ENCODE assay signal across 30 cellular contexts in genomic region chr15:27258287-27258686, GRCh38.
"Had no signal": no experiment of that assay in that cellular context is flagged by ENCODE, and none has a peak within 500 bp of the region (broad histone marks: within the 10 kb centered on the region; RNA-seq: fewer than 3 reads in every experiment).

No MANE protein-coding gene starts in this region.

- H3K27ac ChIP-seq: adrenal gland, body of pancreas, colonic mucosa, dorsolateral prefrontal cortex, left lung, ovary, right lobe of liver, tibial nerve, VCaP had no signal

- H3K4me3 ChIP-seq: adrenal gland, body of pancreas, colonic mucosa, dorsolateral prefrontal cortex, left lung, lung, mucosa of descending colon, ovary, right lobe of liver, tibial nerve had no signal

- DNase-seq: activated CD4-positive, alpha-beta T cell treated with anti-CD3 and anti-CD28 coated beads for 48 hours; activated CD4-positive, alpha-beta T cell treated with anti-CD3 and anti-CD28 coated beads, Interleukin-2, amount 50 U/mL, for 48 hours; activated CD8-positive, alpha-beta memory T cell treated with anti-CD3 and anti-CD28 coated beads for 24 hours; activated effector memory CD4-positive, alpha-beta T cell treated with anti-CD3 and anti-CD28 coated beads, Interleukin-2, amount 50 U/mL, for 16 hours; activated naive CD4-positive, alpha-beta T cell treated with anti-CD3 and anti-CD28 coated beads for 36 hours; activated naive CD8-positive, alpha-beta T cell treated with anti-CD3 and anti-CD28 coated beads for 36 hours; adrenal gland; aorta; body of pancreas; colonic mucosa; dorsolateral prefrontal cortex; effector memory CD4-positive, alpha-beta T cell; erythroblast; head of caudate nucleus; hippocampal formation; left lung; mucosa of descending colon; ovary; right lobe of liver; stimulated activated CD4-positive, alpha-beta T cell treated with anti-CD3 and anti-CD28 coated beads, Interleukin-2, amount 100 ng/mL, for 48 hours; stimulated activated naive CD4-positive, alpha-beta T cell treated with Interleukin-2 at 50 U/mL for 16 hours; T-helper 9 cell had no signal

- H3K9me3 ChIP-seq: adrenal gland, body of pancreas, colonic mucosa, ovary, right lobe of liver, tibial nerve had no signal

- H3K4me3 Mint-ChIP-seq: activated naive CD4-positive, alpha-beta T cell treated with anti-CD3 and anti-CD28 coated beads for 36 hours; activated naive CD8-positive, alpha-beta T cell treated with anti-CD3 and anti-CD28 coated beads for 36 hours; nephron; T-helper 1 cell treated with Interleukin-12 subunit alpha and Interleukin-12 subunit beta and Interleukin-4 antibody, amounts not matched to agents 30 μg/mL and 1 μg/mL, for 36 hours had no signal

- H3K27ac Mint-ChIP-seq: activated naive CD4-positive, alpha-beta T cell treated with anti-CD3 and anti-CD28 coated beads for 36 hours; activated naive CD8-positive, alpha-beta T cell treated with anti-CD3 and anti-CD28 coated beads for 36 hours; nephron; progenitor cell of endocrine pancreas; T-helper 1 cell treated with Interleukin-12 subunit alpha and Interleukin-12 subunit beta and Interleukin-4 antibody, amounts not matched to agents 30 μg/mL and 1 μg/mL, for 36 hours had no signal

- H3K4me1 Mint-ChIP-seq: activated naive CD8-positive, alpha-beta T cell treated with anti-CD3 and anti-CD28 coated beads for 36 hours had no signal

- H3K27me3 ChIP-seq: adrenal gland, body of pancreas, colonic mucosa, left lung, ovary, right lobe of liver, tibial nerve had no signal

- FAIRE-seq: TTC549 had no signal

- H3K9me3 Mint-ChIP-seq: nephron had no signal

- H3K36me3 ChIP-seq: adrenal gland, colonic mucosa, left lung, ovary, right lobe of liver, tibial nerve had no signal

- ATAC-seq: activated CD4-positive, CD25-positive, alpha-beta regulatory T cell treated with anti-CD3 and anti-CD28 coated beads, Interleukin-2, amount 50 U/mL, for 24 hours; body of pancreas; left lung; mucosa of descending colon; right lobe of liver had no signal

- H3K36me3 Mint-ChIP-seq: activated naive CD8-positive, alpha-beta T cell treated with anti-CD3 and anti-CD28 coated beads for 36 hours had no signal

- H3K4me1 ChIP-seq: adrenal gland, body of pancreas, colonic mucosa, left lung, right lobe of liver, tibial nerve had no signal
